14 cellular contexts compared by ENCODE assay signal in the genomic region with DNA sequence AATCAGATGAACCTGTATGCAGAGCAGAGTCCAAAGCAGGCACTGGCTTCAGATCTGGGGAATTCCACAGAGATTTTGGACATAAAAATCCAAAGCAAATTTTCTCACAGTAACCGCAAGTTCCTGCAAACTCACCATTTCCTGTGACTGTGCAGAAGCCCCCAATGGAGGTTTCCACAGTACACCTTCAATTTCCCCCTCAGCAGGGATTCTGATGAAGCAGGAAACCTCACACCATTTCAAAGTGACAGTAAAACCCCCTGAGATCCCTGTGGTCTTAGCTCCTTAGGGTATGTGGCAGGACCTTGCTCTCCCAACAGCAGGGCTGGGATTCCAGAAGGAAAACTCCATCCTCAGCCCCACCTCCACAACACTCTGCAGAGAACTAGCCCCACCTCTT. TPM values are rescaled to one million over a fixed set of nuclear protein-coding genes. Genes with fewer than 3 reads are reported as not detected.
DNase-seq lines count a peak whose midpoint lies in the region; ATAC-seq and TF ChIP-seq lines count a peak whose summit lies in the region.
"Had no signal": no experiment of that assay in that cellular context is flagged by ENCODE, and none has a peak within 500 bp of the region (broad histone marks: within the 10 kb centered on the region; RNA-seq: fewer than 3 reads in every experiment).

No MANE protein-coding gene starts in this region.

- H3K9me3 ChIP-seq in BLaER1 (no peaks in the 10 kb centered on the region), mesenchymal stem cell (ENCODE audit: control insufficient read depth, low read length) (no peaks in the 10 kb centered on the region)

- H3K79me1 ChIP-seq in mesenchymal stem cell (replicated peaks; ENCODE audit: low read length, poor library complexity, severe bottlenecking): no peaks in the 10 kb centered on the region

- WGBS in mesenchymal stem cell: 19% methylated on average over 1 of the region's 1 CpG

- peak; percentile 95 for DNase-seq in HT1080 (ENCODE audit: low read depth)
- peak; percentile 39 for DNase-seq in choroid plexus epithelial cell (ENCODE audit: low read depth)
- DNase-seq in mesenchymal stem cell: peak; percentile 29
- no peak for DNase-seq in foreskin keratinocyte
- no peak for DNase-seq in hypothalamus (lab: John Stamatoyannopoulos, UW)
- DNase-seq in DMS79 (lab: John Stamatoyannopoulos, UW): no peak
- DNase-seq: activated T-cell treated with anti-CD3 and anti-CD28 coated beads, Interleukin-2, amount 50 U/mL, for 72 hours; cerebellar nuclear complex; glutamatergic neuron; NCI-H1417 treated with DMSO at 0.1 percent for 48 hours; small intestine had no signal

- no peak overlapping the region for H3K9ac ChIP-seq in BLaER1
- peak overlapping the region; percentile 15 for H3K9ac ChIP-seq in mesenchymal stem cell (ENCODE audit: low read length)

- H3K18ac ChIP-seq in mesenchymal stem cell (ENCODE audit: low read depth in 1 of 2, low read length in 2 of 2): peak overlapping the region; percentile 54 to 72

- H3K27me3 ChIP-seq in BLaER1 (peaks cover 1% of the 10 kb centered on the region; the same call in 1 of the 2 replicates), mesenchymal stem cell (ENCODE audit: control insufficient read depth in 1 of 2, insufficient read depth in 1 of 2, low read length in 2 of 2) (no peaks in the 10 kb centered on the region), foreskin keratinocyte (no peaks in the 10 kb centered on the region)

- TF ChIP-seq CTCF in choroid plexus epithelial cell (conservative IDR thresholded peaks at IDR 0.05; ENCODE audit: low read depth, low read length) (no peak), foreskin keratinocyte (conservative IDR thresholded peaks at IDR 0.05) (no peak)

- H3K4me2 ChIP-seq in BLaER1 (peak overlapping the region; percentile 58), mesenchymal stem cell (ENCODE audit: low read length, poor library complexity, severe bottlenecking) (no peak overlapping the region)

- peak overlapping the region in 1 of 2 experiments; percentile 83 for H3K23ac ChIP-seq in mesenchymal stem cell (ENCODE audit: low read length in 2 of 2)

- H3K14ac ChIP-seq in mesenchymal stem cell (ENCODE audit: low read length in 2 of 2): no peak overlapping the region

- H2BK120ac ChIP-seq in mesenchymal stem cell (ENCODE audit: low read depth, low read length): peak overlapping the region; percentile 34

- H3K36me3 ChIP-seq in BLaER1 (no peaks in the 10 kb centered on the region), mesenchymal stem cell (ENCODE audit: control insufficient read depth in 1 of 2, insufficient read depth in 2 of 2, low read depth in 1 of 2, low read length in 2 of 2) (no peaks in the 10 kb centered on the region)

- H2BK12ac ChIP-seq in mesenchymal stem cell (ENCODE audit: low read length in 2 of 2): no peak overlapping the region

- H3K4ac ChIP-seq in mesenchymal stem cell (ENCODE audit: low read depth in 1 of 2, low read length in 2 of 2): no peak overlapping the region

- no peak overlapping the region for H3K4me3 ChIP-seq in BLaER1
- no peak overlapping the region for H3K4me3 ChIP-seq in choroid plexus epithelial cell (ENCODE audit: low read depth, low read length)
- H3K4me3 ChIP-seq in mesenchymal stem cell (ENCODE audit: insufficient read depth in 1 of 2, low read depth in 1 of 2, low read length in 2 of 2): peak overlapping the region in 1 of 2 experiments; percentile 12

- H2AFZ ChIP-seq in mesenchymal stem cell (ENCODE audit: low read depth, low read length): no peak overlapping the region

- H3K27ac ChIP-seq in BLaER1 (no peak overlapping the region), mesenchymal stem cell (ENCODE audit: low read length, poor library complexity, severe bottlenecking) (peak overlapping the region; percentile 29), foreskin keratinocyte (no peak overlapping the region)

- H2BK5ac ChIP-seq in mesenchymal stem cell (ENCODE audit: low read depth, low read length, poor library complexity, severe bottlenecking): no peak overlapping the region

- H2AK5ac ChIP-seq in mesenchymal stem cell (ENCODE audit: low read length, severe bottlenecking): peak overlapping the region; percentile 54

- peaks cover 15% of the 10 kb centered on the region for H3K4me1 ChIP-seq in BLaER1
- peaks cover 5% of the 10 kb centered on the region for H3K4me1 ChIP-seq in mesenchymal stem cell (ENCODE audit: control insufficient read depth, insufficient read depth, low read depth, low read length)
- H3K4me1 ChIP-seq in foreskin keratinocyte: peaks cover 8% of the 10 kb centered on the region

- peak overlapping the region; percentile 13 for H4K8ac ChIP-seq in mesenchymal stem cell (ENCODE audit: low read length)

- no peak overlapping the region for H4K91ac ChIP-seq in mesenchymal stem cell (ENCODE audit: low read length)

- H2BK15ac ChIP-seq in mesenchymal stem cell (ENCODE audit: low read depth, poor library complexity, severe bottlenecking): no peak overlapping the region

- H4K20me1 ChIP-seq in BLaER1: no peaks in the 10 kb centered on the region

- no peak for ATAC-seq in GM18870 (IDR thresholded peaks at IDR 0.05; ENCODE audit: unreplicated experiment)
- ATAC-seq in foreskin keratinocyte: no peak

RNA-seq across cellular contexts. Expression of a gene that starts 6.0 kb away (rescaled TPM):
- total RNA-seq in HT1080 (2014; rRNA removed; shearing (Covaris generic)): 7.8 and 12.0 TPM in 2 replicates
- polyA plus RNA-seq in HT1080 (2015; cell fraction: cytosol; rRNA removed): 3.3 and 4.6 TPM in 2 replicates
- 4.2 and 4.5 TPM in 2 replicates for polyA plus RNA-seq in HT1080 (2015; cell fraction: nucleus; rRNA removed)
- polyA plus RNA-seq in mesenchymal stem cell (2013, experiment 1 of 2): 10.0 TPM
- polyA plus RNA-seq in mesenchymal stem cell (2013, experiment 2 of 2): 10.3 TPM
- total RNA-seq in foreskin keratinocyte: 1.6 and 2.9 TPM in 2 replicates
- polyA plus RNA-seq in foreskin keratinocyte: 0.27 and 0.54 TPM in 2 replicates

RNA-seq across cellular contexts. Expression of a gene that starts 57.2 kb away (rescaled TPM):
- not detected in 2 replicates for total RNA-seq in HT1080 (2014; rRNA removed; shearing (Covaris generic))
- polyA plus RNA-seq in HT1080 (2015; cell fraction: cytosol; rRNA removed): not detected in 2 replicates
- polyA plus RNA-seq in HT1080 (2015; cell fraction: nucleus; rRNA removed): not detected in 2 replicates
- 0.03 TPM for polyA plus RNA-seq in mesenchymal stem cell (2013, experiment 1 of 2)
- not detected for polyA plus RNA-seq in mesenchymal stem cell (2013, experiment 2 of 2)
- total RNA-seq in foreskin keratinocyte: not detected in 2 replicates
- polyA plus RNA-seq in foreskin keratinocyte: not detected in 2 replicates
- total RNA-seq: activated T-cell treated with anti-CD3 and anti-CD28 coated beads, Interleukin-2, amount 50 U/mL, for 72 hours; mononuclear cell had no signal
- polyA plus RNA-seq: small intestine had no signal

Comparison
In these comparisons a context has a peak if more than half of its experiments do, and no peak if none do; other contexts are left out.
1. DNase-seq: peak in HT1080 (single experiment), choroid plexus epithelial cell (single experiment) and mesenchymal stem cell (single experiment); none in foreskin keratinocyte (0 of 2), hypothalamus (0 of 51) and DMS79 (single experiment).